13 cellular contexts compared by ENCODE assay signal in genomic region chr1:110235181-110235838, GRCh38. TPM values are rescaled to one million over a fixed set of nuclear protein-coding genes. Genes with fewer than 3 reads are reported as not detected.
DNase-seq lines count a peak whose midpoint lies in the region; ATAC-seq, FAIRE-seq and TF ChIP-seq lines count a peak whose summit lies in the region.
"Had no signal": no experiment of that assay in that cellular context is flagged by ENCODE, and none has a peak within 500 bp of the region (broad histone marks: within the 10 kb centered on the region; RNA-seq: fewer than 3 reads in every experiment).

No MANE protein-coding gene starts in this region.

- no peak for TF ChIP-seq CTCF in Calu3 (IDR thresholded peaks at IDR 0.05; ENCODE audit: unreplicated experiment)
- no peak for TF ChIP-seq CTCF in K562 (IDR thresholded peaks at IDR 0.05 in 2 of 3, conservative IDR thresholded peaks at IDR 0.05 in 1 of 3; ENCODE audit: insufficient read depth in 2 of 3, low read depth in 1 of 3, low read length in 3 of 3)

- TF ChIP-seq POLR2A in K562 (conservative IDR thresholded peaks at IDR 0.05): no peak
- no peak for TF ChIP-seq POLR2A in GM18505 (IDR thresholded peaks at IDR 0.05; ENCODE audit: borderline replicate concordance, extremely low read depth, insufficient read depth, insufficient read length)

- H3K4me1 Mint-ChIP-seq in Calu3 (ENCODE audit: low read depth, unreplicated experiment): peaks cover 65% of the 10 kb centered on the region

- peak overlapping the region; percentile 39 for H3K4me2 ChIP-seq in K562 (ENCODE audit: insufficient read depth, low read length)
- no peak overlapping the region for H3K4me2 ChIP-seq in neuronal stem cell (ENCODE audit: insufficient read depth, low read length, poor library complexity, severe bottlenecking)

- H3K9ac ChIP-seq in HUES48 (ENCODE audit: low read depth, low read length) (no peak overlapping the region), K562 (ENCODE audit: insufficient read depth in 1 of 2, low read depth in 2 of 2, low read length in 2 of 2) (peak overlapping the region in 1 of 2 experiments; percentile 6; a peak in 2 of 4 replicates), neuronal stem cell (ENCODE audit: low read depth, low read length, poor library complexity) (no peak overlapping the region)
- H3K9ac ChIP-seq: parathyroid adenoma had no signal

- no peaks in the 10 kb centered on the region for H3K79me2 ChIP-seq in K562 (ENCODE audit: control insufficient read depth, insufficient read depth, low read length)
- H3K79me2 ChIP-seq: parathyroid adenoma had no signal

- no peak overlapping the region for H2BK12ac ChIP-seq in neuronal stem cell (ENCODE audit: low read length)

- no peak overlapping the region for H2BK15ac ChIP-seq in neuronal stem cell (ENCODE audit: low read length)

- H3K79me1 ChIP-seq in neuronal stem cell (ENCODE audit: low read depth, low read length): no peaks in the 10 kb centered on the region

- no peaks in the 10 kb centered on the region for H3K27me3 Mint-ChIP-seq in Calu3 (ENCODE audit: unreplicated experiment)

- no peak for FAIRE-seq in K562 (lab: Jason Lieb, UNC)
- FAIRE-seq: endometrium had no signal

- H4K91ac ChIP-seq in neuronal stem cell (ENCODE audit: low read depth, low read length, poor library complexity): no peak overlapping the region

- peaks cover 3% of the 10 kb centered on the region; the same call in 1 of the 2 replicates for H4K20me1 ChIP-seq in K562 (replicated peaks; ENCODE audit: control insufficient read depth, insufficient read depth, low read length)

- 0 out of 2 replicates have a peak overlapping the region, but pooled peaks have one; percentile 28 for H2AFZ ChIP-seq in K562 (ENCODE audit: low read depth, low read length)
- H2AFZ ChIP-seq in neuronal stem cell (ENCODE audit: low read length): peak overlapping the region; percentile 2
- H2AFZ ChIP-seq: parathyroid adenoma had no signal

- ATAC-seq in K562 (no peak; the same call in 2 of the 3 replicates), GM18870 (IDR thresholded peaks at IDR 0.05; ENCODE audit: unreplicated experiment) (no peak), GM21423 (IDR thresholded peaks at IDR 0.05; ENCODE audit: unreplicated experiment) (no peak), GM18505 (IDR thresholded peaks at IDR 0.05; ENCODE audit: unreplicated experiment) (no peak)

- H3K9me3 ChIP-seq in HUES48 (ENCODE audit: control insufficient read depth, insufficient read depth, low read length) (no peaks in the 10 kb centered on the region), K562 (replicated peaks; ENCODE audit: control insufficient read depth, insufficient read depth, low read depth, low read length) (no peaks in the 10 kb centered on the region), neuronal stem cell (replicated peaks in 1 of 2; ENCODE audit: control insufficient read depth in 2 of 2, insufficient read depth in 1 of 2, low read depth in 1 of 2, low read length in 2 of 2) (peaks cover 8 to 9% of the 10 kb centered on the region in 2 donors)

- no peak overlapping the region for H3K14ac ChIP-seq in neuronal stem cell (ENCODE audit: low read length)

- CTCF ChIA-PET in Calu3 (lab: Charles Lee) (interaction anchor here (0.9 to 1.6 kb wide), 2 partner anchors 28 to 57 kb away, joined by 3 to 7 read pairs; no protein-coding TSS in a partner anchor), K562 (lab: Yijun Ruan, JAX; ENCODE audit: low intra/inter-chr PET ratio) (no interaction called here)

- no peak overlapping the region for H2BK5ac ChIP-seq in neuronal stem cell (ENCODE audit: low read length)

- no peak overlapping the region for H4K8ac ChIP-seq in neuronal stem cell (ENCODE audit: low read depth, low read length)

- H3K4me3 Mint-ChIP-seq in Calu3 (ENCODE audit: low read depth, unreplicated experiment): peak overlapping the region; percentile 61

- TF ChIP-seq RAD21 in K562 (CRISPR knock-in tag; conservative IDR thresholded peaks at IDR 0.05 in 1 of 2, IDR thresholded peaks at IDR 0.05 in 1 of 2): no peak

- no peaks in the 10 kb centered on the region for H3K9me3 Mint-ChIP-seq in Calu3 (ENCODE audit: low read depth, unreplicated experiment)

- TF ChIP-seq EP300 in K562 (IDR thresholded peaks at IDR 0.05; ENCODE audit: low read length): no peak

- H3K4me1 ChIP-seq in HUES48 (ENCODE audit: control insufficient read depth, insufficient read depth, low read length) (peaks cover 7% of the 10 kb centered on the region; the same call in 1 of the 2 replicates), K562 (replicated peaks in 1 of 2; ENCODE audit: control insufficient read depth in 2 of 2, insufficient read depth in 2 of 2, low read length in 2 of 2) (peaks cover 3 to 18% of the 10 kb centered on the region in 2 experiments; a peak in 4 of 5 replicates), neuronal stem cell (ENCODE audit: control insufficient read depth in 2 of 2, insufficient read depth in 1 of 2, low read depth in 1 of 2, low read length in 2 of 2) (peaks cover 3 to 14% of the 10 kb centered on the region in 2 donors)
- H3K4me1 ChIP-seq: parathyroid adenoma had no signal

- H3K27ac Mint-ChIP-seq in Calu3 (ENCODE audit: unreplicated experiment): peak overlapping the region; percentile 95

- H3K36me3 ChIP-seq in HUES48 (ENCODE audit: control insufficient read depth, insufficient read depth, low read length) (peaks cover 5% of the 10 kb centered on the region), K562 (ENCODE audit: control insufficient read depth, insufficient read depth, low read length) (no peaks in the 10 kb centered on the region), neuronal stem cell (replicated peaks in 1 of 2; ENCODE audit: control insufficient read depth in 2 of 2, insufficient read depth in 2 of 2, low read length in 2 of 2) (no peaks in the 10 kb centered on the region)

- DNase-seq in Calu3 (peak; percentile 73), K562 (ENCODE audit: extremely low read depth in 1 of 4, low spot score in 3 of 4) (no peak), neuronal stem cell (ENCODE audit: low spot score) (no peak), HUDEP-2 (lab: John Stamatoyannopoulos, UW; ENCODE audit: unreplicated experiment in 76 of 76) (no peak)
- DNase-seq: amygdala, NCI-H1436 treated with DMSO at 0.1 percent for 48 hours, RPMI8226 had no signal

- H3K18ac ChIP-seq in neuronal stem cell (ENCODE audit: low read length): peak overlapping the region; percentile 39

- POLR2A ChIA-PET in K562 (lab: Yijun Ruan, JAX): interaction anchor here (0.6 to 1.8 kb wide), 4 partner anchors 10 to 56 kb away, joined by 3 to 9 read pairs (median 3); no protein-coding TSS in a partner anchor

- H3K4ac ChIP-seq in neuronal stem cell (ENCODE audit: low read length): no peak overlapping the region

- WGBS in K562 (ENCODE audit: insufficient coverage, low coverage, missing lambda C conversion rate): 20% methylated on average over 13 of the region's 13 CpGs
- WGBS in neuronal stem cell (ENCODE audit: extremely low coverage in 2 of 2, insufficient read length in 2 of 2, insufficient replicate concordance in 1 of 2), 2 donors: no CpG with 5 or more reads among the region's 13 CpGs

- no peak overlapping the region for H3K23ac ChIP-seq in neuronal stem cell (ENCODE audit: low read depth, low read length, poor library complexity)

- H3K27ac ChIP-seq in HUES48 (ENCODE audit: low read depth, low read length): peak overlapping the region; percentile 5
- peak overlapping the region; percentile 40; the same call in 1 of the 3 replicates for H3K27ac ChIP-seq in K562 (ENCODE audit: extremely low read depth, low read depth, low read length)
- no peak overlapping the region for H3K27ac ChIP-seq in neuronal stem cell (replicated peaks; ENCODE audit: low read length)
- H3K27ac ChIP-seq: parathyroid adenoma had no signal

- in situ Hi-C loops in K562 (cut with MboI): no loop called here

- intact Hi-C loops in Calu3 (cut with micrococcal nuclease; ENCODE audit: unreplicated experiment) (no loop called here), K562 (cut with micrococcal nuclease) (no loop called here)

- no peak overlapping the region for H2BK120ac ChIP-seq in neuronal stem cell (ENCODE audit: low read depth, low read length)

- H3K27me3 ChIP-seq in HUES48 (ENCODE audit: control insufficient read depth, insufficient read depth, low read length) (no peaks in the 10 kb centered on the region), K562 (ENCODE audit: control insufficient read depth in 2 of 2, insufficient read depth in 2 of 2, low read length in 2 of 2) (peaks cover 24 to 76% of the 10 kb centered on the region in 2 experiments), neuronal stem cell (ENCODE audit: control insufficient read depth in 3 of 3, insufficient read depth in 3 of 3, low read depth in 1 of 3, low read length in 3 of 3) (peaks cover 0 to 5% (median 0%) of the 10 kb centered on the region in 3 experiments)

- BruUV-seq in Calu3 (replicated peaks; lab: Mats Ljungman, UMichigan): no TSS peak
- no TSS peak for BruUV-seq in K562 (replicated peaks; lab: Mats Ljungman, UMichigan)

- H3K36me3 Mint-ChIP-seq in Calu3 (ENCODE audit: insufficient read depth, unreplicated experiment): peaks cover 17% of the 10 kb centered on the region

- H3K9me1 ChIP-seq in K562 (ENCODE audit: control insufficient read depth, insufficient read depth, low read length): no peaks in the 10 kb centered on the region

- H3K4me3 ChIP-seq in HUES48 (ENCODE audit: low read depth, low read length) (no peak overlapping the region), K562 (no peak overlapping the region), neuronal stem cell (ENCODE audit: low read length in 2 of 2) (no peak overlapping the region)

- peak overlapping the region; percentile 15 for H2AK5ac ChIP-seq in neuronal stem cell (ENCODE audit: low read depth, low read length)

RNA-seq across cellular contexts. Expression of gene KCNC4, which starts 25.2 kb away (rescaled TPM):
- 16.0 and 24.3 TPM in 2 replicates for total RNA-seq in Calu3 (2022)
- 3.3 and 7.6 TPM in 2 replicates for total RNA-seq in K562 (2011; cell fraction: chromatin; rRNA removed; ENCODE audit: low replicate concordance)
- 3.0 and 4.3 TPM in 2 replicates for total RNA-seq in K562 (2011; cell fraction: nucleolus; rRNA removed)
- 3.4 and 4.9 TPM in 2 replicates for total RNA-seq in K562 (2011; cell fraction: nucleoplasm; rRNA removed)
- 0.73 and 2.3 TPM in 2 replicates for total RNA-seq in K562 (2014; rRNA removed)
- total RNA-seq in K562 (2014; rRNA removed; fragmentation: Illumina TruSeq; extraction: Trizol): 0.13 and 0.33 TPM in 2 replicates
- total RNA-seq in K562 (2015; rRNA removed; fragmentation: Illumina TruSeq; extraction: Trizol): 0.53 and 0.62 TPM in 2 replicates
- 1.8 and 2.0 TPM in 2 replicates for total RNA-seq in K562 (2021)
- polyA plus RNA-seq in K562 (2011; rRNA removed): 0.81 and 1.2 TPM in 2 replicates
- 1.1 and 1.6 TPM in 2 replicates for polyA plus RNA-seq in K562 (2011; cell fraction: cytosol; rRNA removed)
- polyA plus RNA-seq in K562 (2011; cell fraction: nucleus; rRNA removed): 3.5 and 6.6 TPM in 2 replicates
- polyA plus RNA-seq in K562 (2012): 1.5 and 1.7 TPM in 2 replicates
- polyA plus RNA-seq in K562 (2014; fragmentation: Illumina TruSeq; extraction: Trizol): 0.64 and 0.79 TPM in 2 replicates
- polyA plus RNA-seq in K562 (2014; fragmentation: Nextera tagmentation; extraction: Ambion mirVana): under 1 TPM; 0.07 to 0.13 TPM
- polyA plus RNA-seq in K562 (2014; rRNA removed): 0.90 and 1.2 TPM in 2 replicates
- polyA minus RNA-seq in K562 (2011; rRNA and poly(A)+ RNA removed): 0.81 and 1.1 TPM in 2 replicates
- 0.95 and 1.6 TPM in 2 replicates for polyA minus RNA-seq in K562 (2011; cell fraction: cytosol; rRNA and poly(A)+ RNA removed)
- polyA minus RNA-seq in K562 (2011; cell fraction: nucleus; rRNA and poly(A)+ RNA removed): 2.4 and 2.6 TPM in 2 replicates
- polyA plus RNA-seq in neuronal stem cell (2013, experiment 1 of 2): 3.3 TPM
- 3.2 TPM for polyA plus RNA-seq in neuronal stem cell (2013, experiment 2 of 2)
